Comparison of ENCODE assay signal across 9 cellular contexts in genomic region chr10:119189811-119190282, GRCh38. TPM values are rescaled to one million over a fixed set of nuclear protein-coding genes. Genes with fewer than 3 reads are reported as not detected.
DNase-seq lines count a peak whose midpoint lies in the region; ATAC-seq and TF ChIP-seq lines count a peak whose summit lies in the region.
"Had no signal": no experiment of that assay in that cellular context is flagged by ENCODE, and none has a peak within 500 bp of the region (broad histone marks: within the 10 kb centered on the region; RNA-seq: fewer than 3 reads in every experiment).

No MANE protein-coding gene starts in this region.

- no peaks in the 10 kb centered on the region for H3K36me3 Mint-ChIP-seq in activated naive CD8-positive, alpha-beta T cell treated with anti-CD3 and anti-CD28 coated beads for 36 hours

- no peak overlapping the region for H3K27ac Mint-ChIP-seq in activated naive CD8-positive, alpha-beta T cell treated with anti-CD3 and anti-CD28 coated beads for 36 hours

- no peak for TF ChIP-seq CTCF in A673 (conservative IDR thresholded peaks at IDR 0.05; ENCODE audit: low read depth, low read length)

- no peaks in the 10 kb centered on the region for H3K27me3 ChIP-seq in A673 (replicated peaks; ENCODE audit: insufficient read depth, low read depth, low read length, poor library complexity)
- H3K27me3 ChIP-seq: tibial artery had no signal

- BruUV-seq in A673 (replicated peaks; lab: Mats Ljungman, UMichigan), result no TSS peak

- H3K36me3 ChIP-seq in mesodermal cell (ENCODE audit: control insufficient read depth, insufficient read depth, low read length) (no peaks in the 10 kb centered on the region), A673 (ENCODE audit: insufficient read depth, low read length, poor library complexity, severe bottlenecking) (no peaks in the 10 kb centered on the region)
- H3K36me3 ChIP-seq: tibial artery had no signal

- no peaks in the 10 kb centered on the region for H3K27me3 Mint-ChIP-seq in activated naive CD8-positive, alpha-beta T cell treated with anti-CD3 and anti-CD28 coated beads for 36 hours

- intact Hi-C loops in A673 (cut with micrococcal nuclease; ENCODE audit: unreplicated experiment), result no loop called here

- POLR2A ChIA-PET in A673 (lab: Charles Lee; ENCODE audit: low non-redundant PET), result no interaction called here

- H3K4me1 Mint-ChIP-seq in activated naive CD8-positive, alpha-beta T cell treated with anti-CD3 and anti-CD28 coated beads for 36 hours, result peaks cover 21% of the 10 kb centered on the region

- ATAC-seq in HG03442 (IDR thresholded peaks at IDR 0.05; ENCODE audit: unreplicated experiment) (peak; percentile 74), HG03354 (IDR thresholded peaks at IDR 0.05; ENCODE audit: poor library complexity, severe bottlenecking, unreplicated experiment) (no peak)

- H3K4me3 ChIP-seq in mesodermal cell (ENCODE audit: extremely low read depth, insufficient read depth, low read length, poor library complexity, severe bottlenecking) (no peak overlapping the region), A673 (ENCODE audit: low read depth, low read length, poor library complexity, severe bottlenecking) (no peak overlapping the region)
- H3K4me3 ChIP-seq: tibial artery had no signal

- H3K9me3 Mint-ChIP-seq in activated naive CD8-positive, alpha-beta T cell treated with anti-CD3 and anti-CD28 coated beads for 36 hours, result no peaks in the 10 kb centered on the region

- H3K4me1 ChIP-seq in mesodermal cell (ENCODE audit: control insufficient read depth, insufficient read depth, low read length, poor library complexity, severe bottlenecking), result peaks cover 26% of the 10 kb centered on the region
- no peaks in the 10 kb centered on the region for H3K4me1 ChIP-seq in A673 (ENCODE audit: insufficient read depth, low read length, poor library complexity, severe bottlenecking)
- H3K4me1 ChIP-seq: tibial artery had no signal

- DNase-seq in EL (peak; percentile 42), AG20443 (ENCODE audit: low spot score) (no peak), NCI-H1105 (lab: John Stamatoyannopoulos, UW) (no peak), A673 (ENCODE audit: low spot score) (no peak)
- DNase-seq in activated naive CD8-positive, alpha-beta T cell treated with anti-CD3 and anti-CD28 coated beads for 36 hours, result peak; percentile 13
- DNase-seq: tibial artery had no signal

- H3K9me3 ChIP-seq in mesodermal cell (ENCODE audit: control insufficient read depth, low read length) (no peaks in the 10 kb centered on the region), A673 (ENCODE audit: low read depth, low read length, poor library complexity, severe bottlenecking) (no peaks in the 10 kb centered on the region)
- H3K9me3 ChIP-seq: tibial artery had no signal

- no peak overlapping the region for H3K4me3 Mint-ChIP-seq in activated naive CD8-positive, alpha-beta T cell treated with anti-CD3 and anti-CD28 coated beads for 36 hours

- CTCF ChIA-PET in A673 (lab: Charles Lee), result no interaction called here

- WGBS in mesodermal cell (ENCODE audit: insufficient coverage in 2 of 2), 2 experiments, result 68 to 100% methylated on average over 1 to 3 of the region's 3 CpGs

- H3K27ac ChIP-seq in mesodermal cell (ENCODE audit: low read depth, low read length, severe bottlenecking), result peak overlapping the region; percentile 97
- no peak overlapping the region for H3K27ac ChIP-seq in A673 (ENCODE audit: low read depth, low read length, poor library complexity, severe bottlenecking)
- H3K27ac ChIP-seq: tibial artery had no signal

RNA-seq across cellular contexts. Expression of gene PRDX3, which starts 11.2 kb away (rescaled TPM):
- 100 to 1,000 TPM; 232 to 249 TPM for total RNA-seq in activated naive CD8-positive, alpha-beta T cell treated with anti-CD3 and anti-CD28 coated beads for 36 hours
- 239 TPM for polyA plus RNA-seq in mesodermal cell (2013, experiment 1 of 2)
- polyA plus RNA-seq in mesodermal cell (2013, experiment 2 of 2), result 238 TPM
- 215 and 234 TPM in 2 replicates for total RNA-seq in A673 (2021)

RNA-seq across cellular contexts. Expression of gene GRK5, which starts 17.5 kb away (rescaled TPM):
- total RNA-seq in activated naive CD8-positive, alpha-beta T cell treated with anti-CD3 and anti-CD28 coated beads for 36 hours, result 10 to 100 TPM; 12.8 TPM
- 23.7 TPM for polyA plus RNA-seq in mesodermal cell (2013, experiment 1 of 2)
- polyA plus RNA-seq in mesodermal cell (2013, experiment 2 of 2), result 20.1 TPM
- 54.7 and 58.2 TPM in 2 replicates for total RNA-seq in A673 (2021)

RNA-seq across cellular contexts. Expression of gene SFXN4, which starts 24.3 kb away (rescaled TPM):
- 10 to 100 TPM; 63.4 to 63.8 TPM for total RNA-seq in activated naive CD8-positive, alpha-beta T cell treated with anti-CD3 and anti-CD28 coated beads for 36 hours
- 9.5 TPM for polyA plus RNA-seq in mesodermal cell (2013, experiment 1 of 2)
- 7.7 TPM for polyA plus RNA-seq in mesodermal cell (2013, experiment 2 of 2)
- 67.3 and 72.9 TPM in 2 replicates for total RNA-seq in A673 (2021)

Comparison
In these comparisons a context has a peak if more than half of its experiments do, and no peak if none do; other contexts are left out.
1. DNase-seq: peak in EL (single experiment) and activated naive CD8-positive, alpha-beta T cell treated with anti-CD3 and anti-CD28 coated beads for 36 hours (single experiment); none in AG20443 (single experiment), NCI-H1105 (single experiment) and A673 (single experiment).